17 cellular contexts compared by ENCODE assay signal in genomic region chr17:2061441-2061797, GRCh38. TPM values are rescaled to one million over a fixed set of nuclear protein-coding genes. Genes with fewer than 3 reads are reported as not detected.
A peak's percentile ranks its signal among the peaks of the same experiment; 100 is the strongest.
DNase-seq lines count a peak whose midpoint lies in the region; ATAC-seq, FAIRE-seq and TF ChIP-seq lines count a peak whose summit lies in the region.
"Had no signal": no experiment of that assay in that cellular context is flagged by ENCODE, and none has a peak within 500 bp of the region (broad histone marks: within the 10 kb centered on the region; RNA-seq: fewer than 3 reads in every experiment).

No MANE protein-coding gene starts in this region.

- no peak overlapping the region for H3K4me2 ChIP-seq in GM12878 (ENCODE audit: control insufficient read depth, insufficient read depth)

- H2AFZ ChIP-seq in GM12878 (ENCODE audit: control insufficient read depth, low read depth, low read length), result no peak overlapping the region

- H3K4me1 ChIP-seq in GM12878 (ENCODE audit: control insufficient read depth, insufficient read depth, low read length) (peaks cover 45% of the 10 kb centered on the region), spleen (peaks cover 45 to 100% (median 79%) of the 10 kb centered on the region in 6 donors)
- H3K4me1 ChIP-seq: BE2C, SJCRH30 had no signal

- no TSS peak for BruUV-seq in GM12878 (replicated peaks; lab: Mats Ljungman, UMichigan)

- H3K27ac ChIP-seq in GM12878 (ENCODE audit: control insufficient read depth, insufficient read depth) (no peak overlapping the region), layer of hippocampus (ENCODE audit: low read depth, low read length) (peak overlapping the region; percentile 30), spleen (peak overlapping the region in 7 of 8 donors; percentile 63 to 89 (median 87))
- H3K27ac ChIP-seq: SJCRH30 had no signal

- peaks cover 39% of the 10 kb centered on the region for H3K79me2 ChIP-seq in GM12878 (ENCODE audit: control insufficient read depth, insufficient read depth, low read length)

- FAIRE-seq in GM12891 (lab: Jason Lieb, UNC) (no peak), GM12878 (lab: Jason Lieb, UNC) (no peak)
- FAIRE-seq: HTR-8/SVneo had no signal

- H3K36me3 ChIP-seq in GM12878 (ENCODE audit: control insufficient read depth in 2 of 2, insufficient read depth in 2 of 2, low read length in 1 of 2), result peaks cover 23 to 30% of the 10 kb centered on the region in 2 experiments
- H3K36me3 ChIP-seq in spleen, result peaks cover 0 to 93% (median 15%) of the 10 kb centered on the region in 6 donors
- H3K36me3 ChIP-seq: BE2C, SJCRH30 had no signal

- in situ Hi-C loops in GM12878 (cut with MboI), result loop anchor here (10.0 kb wide), 1 partner anchor 183 kb away; no protein-coding TSS in a partner anchor

- peak; percentile 58; the same call in 1 of the 2 replicates for TF ChIP-seq POLR2A in GM12891 (IDR thresholded peaks at IDR 0.05; ENCODE audit: low read depth, low read length)
- TF ChIP-seq POLR2A in GM12878 (IDR thresholded peaks at IDR 0.05; ENCODE audit: low read depth, low read length), result peak; percentile 77; the same call in 1 of the 2 replicates
- TF ChIP-seq POLR2A in spleen (IDR thresholded peaks at IDR 0.05), result no peak

- H3K9me3 ChIP-seq in GM12878 (replicated peaks; ENCODE audit: control insufficient read depth, insufficient read depth, low read length) (no peaks in the 10 kb centered on the region; the same call in 2 of the 3 replicates), spleen (no peaks in the 10 kb centered on the region)
- H3K9me3 ChIP-seq: BE2C, left lung, SJCRH30 had no signal

- TF ChIP-seq EP300 in GM12878 (IDR thresholded peaks at IDR 0.05; ENCODE audit: borderline replicate concordance in 1 of 2, control insufficient read depth in 1 of 2, low read depth in 2 of 2, low read length in 2 of 2), result no peak

- RAD21 ChIA-PET in GM12878 (lab: Charles Lee; ENCODE audit: unreplicated experiment), result no interaction called here

- H3K9ac ChIP-seq in GM12878 (ENCODE audit: control insufficient read depth, insufficient read depth, low read length), result no peak overlapping the region

- ATAC-seq in GM12878 (no peak), HG02763 (IDR thresholded peaks at IDR 0.05; ENCODE audit: unreplicated experiment) (no peak), GM21723 (IDR thresholded peaks at IDR 0.05; ENCODE audit: unreplicated experiment) (no peak)
- ATAC-seq: activated CD8-positive, alpha-beta T cell treated with anti-CD3 and anti-CD28 coated beads, Interleukin-2, amount 10 ng/mL, durations not matched to agents 7 days and 5 days; left lung had no signal

- no peaks in the 10 kb centered on the region for H4K20me1 ChIP-seq in GM12878 (ENCODE audit: control insufficient read depth, insufficient read depth)

- WGBS in GM12878 (ENCODE audit: insufficient coverage, insufficient replicate concordance, low lambda C conversion rate, missing lambda C conversion rate), result 93% methylated on average over 14 of the region's 15 CpGs
- 89 to 97% (median 91%) methylated on average over 5 to 15 of the region's 15 CpGs for WGBS in spleen, 5 donors

- POLR2A ChIA-PET in GM12878 (lab: Charles Lee), result no interaction called here

- TF ChIP-seq CTCF in GM12878 (IDR thresholded peaks at IDR 0.05 in 2 of 3, conservative IDR thresholded peaks at IDR 0.05 in 1 of 3; ENCODE audit: control insufficient read depth in 2 of 3, extremely low read depth in 1 of 3, insufficient read depth in 1 of 3, low read depth in 3 of 3, low read length in 3 of 3), result no peak
- no peak for TF ChIP-seq CTCF in spleen (IDR thresholded peaks at IDR 0.05 in 8 of 11, conservative IDR thresholded peaks at IDR 0.05 in 3 of 11)

- SMC1A ChIA-PET in GM12878 (lab: Charles Lee; ENCODE audit: uncharacterized antibody, unreplicated experiment), result no interaction called here

- no peak for TF ChIP-seq RAD21 in GM12878 (IDR thresholded peaks at IDR 0.05; ENCODE audit: insufficient read depth, low read depth, low read length)

- intact Hi-C loops in GM12878 (cut with micrococcal nuclease; ENCODE audit: unreplicated experiment), result no loop called here
- intact Hi-C loops in spleen (cut with DNase I; ENCODE audit: low total_unique reads), result no loop called here

- H3K4me3 ChIP-seq in GM12878 (no peak overlapping the region), spleen (no peak overlapping the region)
- H3K4me3 ChIP-seq: left lung, SJCRH30 had no signal

- H3K27me3 ChIP-seq in GM12878 (replicated peaks in 1 of 2; ENCODE audit: control insufficient read depth in 2 of 2, insufficient read depth in 2 of 2, low read length in 1 of 2), result no peaks in the 10 kb centered on the region
- H3K27me3 ChIP-seq in layer of hippocampus (ENCODE audit: control insufficient read depth, insufficient read depth, low read length), result no peaks in the 10 kb centered on the region
- peaks cover 0 to 30% (median 15%) of the 10 kb centered on the region in 7 donors for H3K27me3 ChIP-seq in spleen (replicated peaks in 1 of 7)
- H3K27me3 ChIP-seq: BE2C, SJCRH30 had no signal

- DNase-seq in GM12891 (ENCODE audit: insufficient read length, low spot score) (no peak), GM12878 (ENCODE audit: low read depth, low spot score) (no peak), spleen (no peak), LoVo (ENCODE audit: low spot score) (no peak), GM03348 (ENCODE audit: low spot score) (no peak)
- DNase-seq: activated CD8-positive, alpha-beta T cell treated with anti-CD3 and anti-CD28 coated beads, Interleukin-2, amount 10 ng/mL, durations not matched to agents 7 days and 5 days; activated gamma-delta T cell; BE2C; DMS79; hippocampal formation; SJCRH30; stimulated activated CD4-positive, alpha-beta T cell treated with anti-CD3 and anti-CD28 coated beads, Interleukin-12 subunit alpha, Interleukin-12 subunit beta, amount 100 ng/mL, for 4 hours had no signal

- CTCF ChIA-PET in GM12878 (lab: Yijun Ruan, JAX), result no interaction called here

RNA-seq across cellular contexts. Expression of gene HIC1, which starts 6.5 kb away (rescaled TPM):
- 47.4 TPM for polyA plus RNA-seq in GM12891 (2012; ENCODE audit: low read depth, missing spikeins)
- total RNA-seq in GM12878 (2013; cell fraction: nucleolus; rRNA removed), result 220 and 277 TPM in 2 replicates
- total RNA-seq in GM12878 (2014; rRNA removed), result 30.8 and 40.8 TPM in 2 replicates
- total RNA-seq in GM12878 (2014; rRNA removed; fragmentation: Illumina TruSeq; extraction: Trizol), result 4.6 and 4.9 TPM in 2 replicates
- 55.4 and 61.1 TPM in 2 replicates for total RNA-seq in GM12878 (2021)
- polyA plus RNA-seq in GM12878 (2011; ENCODE audit: low read depth), result 8.2 TPM
- polyA plus RNA-seq in GM12878 (2011; rRNA removed), result 4.2 and 10.5 TPM in 2 replicates
- polyA plus RNA-seq in GM12878 (2011; cell fraction: cytosol; rRNA removed), result 16.0 and 34.6 TPM in 2 replicates
- polyA plus RNA-seq in GM12878 (2011; cell fraction: nucleus; rRNA removed), result 88.9 and 92.7 TPM in 2 replicates
- polyA plus RNA-seq in GM12878 (2012), result 38.9 and 49.7 TPM in 2 replicates
- polyA plus RNA-seq in GM12878 (2014; fragmentation: Illumina TruSeq; extraction: Trizol), result 0.81 and 1.8 TPM in 2 replicates
- under 1 TPM; 0.11 to 0.57 TPM for polyA plus RNA-seq in GM12878 (2014; fragmentation: Nextera tagmentation; extraction: Ambion mirVana)
- polyA plus RNA-seq in GM12878 (2014; rRNA removed), result 26.5 and 40.9 TPM in 2 replicates
- 1 to 10 TPM; 2.0 to 4.9 TPM for polyA plus RNA-seq in GM12878 (2016; fragmentation: Nextera tagmentation; extraction: Ambion mirVana)
- 9.8 and 22.7 TPM in 2 replicates for polyA minus RNA-seq in GM12878 (2011; rRNA and poly(A)+ RNA removed)
- 23.8 and 29.3 TPM in 2 replicates for polyA minus RNA-seq in GM12878 (2011; cell fraction: cytosol; rRNA and poly(A)+ RNA removed)
- 47.3 and 88.0 TPM in 2 replicates for polyA minus RNA-seq in GM12878 (2011; cell fraction: nucleus; rRNA and poly(A)+ RNA removed)
- total RNA-seq in spleen, result 10 to 100 TPM in 6 of 7 donors, 1 to 10 TPM in 1; 7.0 to 59.6 (median 23.3) TPM
- 1 to 10 TPM; 1.3 to 4.7 (median 2.6) TPM for polyA plus RNA-seq in spleen

RNA-seq across cellular contexts. Expression of gene OVCA2, which starts 19.6 kb away (rescaled TPM):
- polyA plus RNA-seq in GM12891 (2012; ENCODE audit: low read depth, missing spikeins), result 35.2 TPM
- 4.1 and 4.5 TPM in 2 replicates for total RNA-seq in GM12878 (2013; cell fraction: nucleolus; rRNA removed)
- total RNA-seq in GM12878 (2014; rRNA removed), result 57.5 and 58.6 TPM in 2 replicates
- total RNA-seq in GM12878 (2014; rRNA removed; fragmentation: Illumina TruSeq; extraction: Trizol), result 25.5 and 29.1 TPM in 2 replicates
- 39.7 and 46.9 TPM in 2 replicates for total RNA-seq in GM12878 (2021)
- 15.9 TPM for polyA plus RNA-seq in GM12878 (2011; ENCODE audit: low read depth)
- 21.8 and 34.6 TPM in 2 replicates for polyA plus RNA-seq in GM12878 (2011; rRNA removed)
- polyA plus RNA-seq in GM12878 (2011; cell fraction: cytosol; rRNA removed), result 57.5 and 70.9 TPM in 2 replicates
- polyA plus RNA-seq in GM12878 (2011; cell fraction: nucleus; rRNA removed), result 27.2 and 42.6 TPM in 2 replicates
- polyA plus RNA-seq in GM12878 (2012), result 26.0 and 30.9 TPM in 2 replicates
- 24.8 and 32.5 TPM in 2 replicates for polyA plus RNA-seq in GM12878 (2014; fragmentation: Illumina TruSeq; extraction: Trizol)
- polyA plus RNA-seq in GM12878 (2014; fragmentation: Nextera tagmentation; extraction: Ambion mirVana), result 10 to 100 TPM in 1 of 2 experiments, 1 to 10 TPM in 1; 6.1 to 14.2 TPM
- 49.5 and 59.8 TPM in 2 replicates for polyA plus RNA-seq in GM12878 (2014; rRNA removed)
- polyA plus RNA-seq in GM12878 (2016; fragmentation: Nextera tagmentation; extraction: Ambion mirVana), result 10 to 100 TPM; 73.6 to 75.3 TPM
- 18.9 and 41.3 TPM in 2 replicates for polyA minus RNA-seq in GM12878 (2011; rRNA and poly(A)+ RNA removed)
- polyA minus RNA-seq in GM12878 (2011; cell fraction: cytosol; rRNA and poly(A)+ RNA removed), result 9.4 and 10.5 TPM in 2 replicates
- 2.3 and 5.2 TPM in 2 replicates for polyA minus RNA-seq in GM12878 (2011; cell fraction: nucleus; rRNA and poly(A)+ RNA removed)
- total RNA-seq in spleen, result 10 to 100 TPM; 20.9 to 51.3 (median 28.9) TPM
- 10 to 100 TPM; 52.9 to 68.8 (median 66.4) TPM for polyA plus RNA-seq in spleen

RNA-seq across cellular contexts. Expression of gene DPH1, which starts 31.5 kb away (rescaled TPM):
- 16.2 TPM for polyA plus RNA-seq in GM12891 (2012; ENCODE audit: low read depth, missing spikeins)
- total RNA-seq in GM12878 (2013; cell fraction: nucleolus; rRNA removed), result 111 and 119 TPM in 2 replicates
- total RNA-seq in GM12878 (2014; rRNA removed), result 21.1 and 22.5 TPM in 2 replicates
- total RNA-seq in GM12878 (2014; rRNA removed; fragmentation: Illumina TruSeq; extraction: Trizol), result 13.4 and 17.5 TPM in 2 replicates
- 20.2 and 21.3 TPM in 2 replicates for total RNA-seq in GM12878 (2021)
- polyA plus RNA-seq in GM12878 (2011; ENCODE audit: low read depth), result 13.9 TPM
- polyA plus RNA-seq in GM12878 (2011; rRNA removed), result 16.0 and 33.6 TPM in 2 replicates
- 39.9 and 44.5 TPM in 2 replicates for polyA plus RNA-seq in GM12878 (2011; cell fraction: cytosol; rRNA removed)
- polyA plus RNA-seq in GM12878 (2011; cell fraction: nucleus; rRNA removed), result 194 and 207 TPM in 2 replicates
- 32.2 and 34.3 TPM in 2 replicates for polyA plus RNA-seq in GM12878 (2012)
- polyA plus RNA-seq in GM12878 (2014; fragmentation: Illumina TruSeq; extraction: Trizol), result 7.1 and 16.0 TPM in 2 replicates
- polyA plus RNA-seq in GM12878 (2014; fragmentation: Nextera tagmentation; extraction: Ambion mirVana), result under 1 TPM; 0.29 to 0.95 TPM
- polyA plus RNA-seq in GM12878 (2014; rRNA removed), result 22.2 and 24.4 TPM in 2 replicates
- polyA plus RNA-seq in GM12878 (2016; fragmentation: Nextera tagmentation; extraction: Ambion mirVana), result 10 to 100 TPM; 19.0 to 22.0 TPM
- 23.5 and 37.9 TPM in 2 replicates for polyA minus RNA-seq in GM12878 (2011; rRNA and poly(A)+ RNA removed)
- polyA minus RNA-seq in GM12878 (2011; cell fraction: cytosol; rRNA and poly(A)+ RNA removed), result 12.2 and 19.2 TPM in 2 replicates
- polyA minus RNA-seq in GM12878 (2011; cell fraction: nucleus; rRNA and poly(A)+ RNA removed), result 38.8 and 48.8 TPM in 2 replicates
- total RNA-seq in spleen, result 10 to 100 TPM; 38.3 to 58.5 (median 43.5) TPM
- polyA plus RNA-seq in spleen, result 10 to 100 TPM; 20.6 to 37.9 (median 20.9) TPM

RNA-seq across cellular contexts. Expression of gene RTN4RL1, which starts 36.3 kb away (rescaled TPM):
- 0.03 TPM for polyA plus RNA-seq in GM12891 (2012; ENCODE audit: low read depth, missing spikeins)
- 0.10 and 0.12 TPM in 2 replicates for total RNA-seq in GM12878 (2013; cell fraction: nucleolus; rRNA removed)
- 0.05 and 0.11 TPM in 2 replicates for total RNA-seq in GM12878 (2014; rRNA removed)
- total RNA-seq in GM12878 (2014; rRNA removed; fragmentation: Illumina TruSeq; extraction: Trizol), result not detected in 2 replicates
- 0.10 and 0.13 TPM in 2 replicates for total RNA-seq in GM12878 (2021)
- not detected for polyA plus RNA-seq in GM12878 (2011; ENCODE audit: low read depth)
- not detected in 2 replicates for polyA plus RNA-seq in GM12878 (2011; rRNA removed)
- polyA plus RNA-seq in GM12878 (2011; cell fraction: cytosol; rRNA removed), result 0.01 TPM in 1 of 2 replicates, not detected in the other
- polyA plus RNA-seq in GM12878 (2011; cell fraction: nucleus; rRNA removed), result 0.03 TPM in 1 of 2 replicates, not detected in the other
- 0.04 TPM in 1 of 2 replicates, not detected in the other for polyA plus RNA-seq in GM12878 (2012)
- not detected in 2 replicates for polyA plus RNA-seq in GM12878 (2014; fragmentation: Illumina TruSeq; extraction: Trizol)
- not detected for polyA plus RNA-seq in GM12878 (2014; fragmentation: Nextera tagmentation; extraction: Ambion mirVana)
- polyA plus RNA-seq in GM12878 (2014; rRNA removed), result 0.03 and 0.08 TPM in 2 replicates
- not detected for polyA plus RNA-seq in GM12878 (2016; fragmentation: Nextera tagmentation; extraction: Ambion mirVana)
- not detected in 2 replicates for polyA minus RNA-seq in GM12878 (2011; rRNA and poly(A)+ RNA removed)
- polyA minus RNA-seq in GM12878 (2011; cell fraction: cytosol; rRNA and poly(A)+ RNA removed), result not detected in 2 replicates
- polyA minus RNA-seq in GM12878 (2011; cell fraction: nucleus; rRNA and poly(A)+ RNA removed), result not detected in 2 replicates
- total RNA-seq in spleen, result 1 to 10 TPM in 5 of 7 donors, under 1 TPM in 2; 0.67 to 4.5 (median 2.1) TPM
- under 1 TPM; 0.09 to 0.67 (median 0.26) TPM for polyA plus RNA-seq in spleen

Comparison
In these comparisons a context has a peak if more than half of its experiments do, and no peak if none do; other contexts are left out.
1. POLR2A ChIP-seq: peak in GM12891 (single experiment) and GM12878 (single experiment); none in spleen (0 of 3).